Comparison of ENCODE assay signal across 8 cellular contexts in the genomic region with DNA sequence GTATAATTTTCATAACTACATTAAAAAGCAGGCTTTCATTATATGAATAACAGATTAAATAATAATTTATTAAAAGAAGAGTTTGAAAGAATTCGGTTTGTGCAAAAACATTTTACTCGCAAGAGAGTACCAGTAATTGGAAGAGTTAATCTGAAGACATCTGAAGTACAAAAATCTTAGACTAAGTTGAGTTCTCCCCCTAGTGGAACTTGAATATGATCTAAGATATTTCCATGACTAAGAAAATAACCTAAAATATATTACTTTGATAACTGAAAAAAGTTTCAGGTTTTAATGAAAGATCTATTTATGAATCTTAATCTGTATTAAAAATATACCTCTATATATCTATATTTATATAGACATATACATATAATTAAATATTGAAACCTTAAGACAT.
DNase-seq lines count a peak whose midpoint lies in the region; ATAC-seq, FAIRE-seq and TF ChIP-seq lines count a peak whose summit lies in the region.

No MANE protein-coding gene starts in this region.

- TF ChIP-seq RAD21 in A549 (conservative IDR thresholded peaks at IDR 0.05 in 1 of 2, IDR thresholded peaks at IDR 0.05 in 1 of 2), result peak; percentile 36 to 50; a peak in 4 of 5 replicates

- no peaks in the 10 kb centered on the region for H3K36me3 ChIP-seq in endothelial cell of umbilical vein (ENCODE audit: control insufficient read depth in 2 of 2, extremely low read depth in 1 of 2, insufficient read depth in 2 of 2, low read length in 2 of 2)
- H3K36me3 ChIP-seq in upper lobe of right lung, result no peaks in the 10 kb centered on the region

- H3K4me3 ChIP-seq in A549 (no peak overlapping the region), endothelial cell of umbilical vein (replicated peaks in 1 of 3; ENCODE audit: insufficient read depth in 1 of 3, low read depth in 1 of 3, low read length in 3 of 3) (no peak overlapping the region), upper lobe of right lung (no peak overlapping the region)

- FAIRE-seq in A549 (lab: Jason Lieb, UNC), result no peak
- no peak for FAIRE-seq in endothelial cell of umbilical vein (lab: Jason Lieb, UNC)

- H3K9ac ChIP-seq in endothelial cell of umbilical vein (replicated peaks; ENCODE audit: extremely low read depth, insufficient read depth, low read length), result no peak overlapping the region

- intact Hi-C loops in endothelial cell of umbilical vein (cut with micrococcal nuclease) (loop anchor here (1.0 to 5.0 kb wide), 2 partner anchors 289 to 602 kb away; no protein-coding TSS in a partner anchor), upper lobe of right lung (cut with DNase I) (no loop called here)

- no peak overlapping the region for H3K27ac ChIP-seq in A549
- no peak overlapping the region for H3K27ac ChIP-seq in endothelial cell of umbilical vein (ENCODE audit: insufficient read depth, low read depth, low read length)
- H3K27ac ChIP-seq in upper lobe of right lung, result no peak overlapping the region

- H3K9me3 ChIP-seq in A549 (no peaks in the 10 kb centered on the region), endothelial cell of umbilical vein (replicated peaks; ENCODE audit: control insufficient read depth, insufficient read depth, low read length) (no peaks in the 10 kb centered on the region), upper lobe of right lung (no peaks in the 10 kb centered on the region)

- dilution Hi-C loops in endothelial cell of umbilical vein (cut with MboI; ENCODE audit: extremely low pct_ligation_motif_present, low sequenced_read_pairs), result no loop called here

- CTCF ChIA-PET in A549 (lab: Yijun Ruan, JAX), result no interaction called here
- CTCF ChIA-PET in endothelial cell of umbilical vein (lab: Charles Lee), result interaction anchor here (0.9 to 5.5 kb wide), 3 partner anchors 281 to 289 kb away, joined by 4 to 62 read pairs (median 29); no protein-coding TSS in a partner anchor

- H3K79me2 ChIP-seq in endothelial cell of umbilical vein (ENCODE audit: control insufficient read depth, insufficient read depth, low read length), result no peaks in the 10 kb centered on the region

- 36% methylated on average over 2 of the region's 2 CpGs for WGBS in A549 (ENCODE audit: missing lambda C conversion rate)

- no peaks in the 10 kb centered on the region for H4K20me1 ChIP-seq in endothelial cell of umbilical vein (replicated peaks; ENCODE audit: control insufficient read depth, extremely low read depth, insufficient read depth, low read length)

- ATAC-seq in A549, result no peak
- no peak for ATAC-seq in upper lobe of right lung
- no peak for ATAC-seq in GM21786 (IDR thresholded peaks at IDR 0.05; ENCODE audit: unreplicated experiment)

- no peak overlapping the region for H2AFZ ChIP-seq in endothelial cell of umbilical vein (ENCODE audit: low read depth, low read length)

- DNase-seq in A549 (ENCODE audit: low read depth in 1 of 2, low spot score in 1 of 2) (peak; percentile 2 to 27), GM13976 (ENCODE audit: low spot score) (peak; percentile 42), NCI-H2171 treated with DMSO at 0.1 percent for 48 hours (lab: John Stamatoyannopoulos, UW) (peak; percentile 44), endothelial cell of umbilical vein (ENCODE audit: low read depth, low spot score) (peak; percentile 24), upper lobe of right lung (no peak), A172 (ENCODE audit: low spot score) (no peak)
- no peak for DNase-seq in effector CD8-positive, alpha-beta T cell (lab: John Stamatoyannopoulos, UW)

- POLR2A ChIA-PET in A549 (lab: Yijun Ruan, JAX) (no interaction called here), endothelial cell of umbilical vein (lab: Charles Lee) (no interaction called here)

- H3K27me3 ChIP-seq in endothelial cell of umbilical vein (ENCODE audit: control insufficient read depth in 2 of 2, insufficient read depth in 2 of 2, low read length in 2 of 2), result no peaks in the 10 kb centered on the region
- H3K27me3 ChIP-seq in upper lobe of right lung, result no peaks in the 10 kb centered on the region

- TF ChIP-seq CTCF in A549 (IDR thresholded peaks at IDR 0.05), result peak; percentile 46
- peak; percentile 49 for TF ChIP-seq CTCF in GM13976 (IDR thresholded peaks at IDR 0.05; ENCODE audit: borderline replicate concordance, control extremely low read depth, extremely low read depth, insufficient read depth, missing control alignments)
- peak; percentile 9 to 24 for TF ChIP-seq CTCF in endothelial cell of umbilical vein (IDR thresholded peaks at IDR 0.05; ENCODE audit: extremely low read depth in 1 of 2, insufficient read depth in 1 of 2, low read depth in 1 of 2, low read length in 2 of 2)
- TF ChIP-seq CTCF in upper lobe of right lung (IDR thresholded peaks at IDR 0.05), result peak; percentile 38

- no peak for TF ChIP-seq EP300 in A549 (IDR thresholded peaks at IDR 0.05)

- H3K4me2 ChIP-seq in A549 (no peak overlapping the region), endothelial cell of umbilical vein (ENCODE audit: insufficient read depth, low read length) (no peak overlapping the region)

- TF ChIP-seq POLR2A in A549 (IDR thresholded peaks at IDR 0.05; ENCODE audit: low read length), result no peak
- TF ChIP-seq POLR2A in endothelial cell of umbilical vein (IDR thresholded peaks at IDR 0.05; ENCODE audit: low read depth, low read length), result no peak

- H3K4me1 ChIP-seq in A549 (no peaks in the 10 kb centered on the region), endothelial cell of umbilical vein (ENCODE audit: control insufficient read depth, extremely low read depth, insufficient read depth, low read length) (no peaks in the 10 kb centered on the region), upper lobe of right lung (no peaks in the 10 kb centered on the region)

- in situ Hi-C loops in GM13976 (cut with MboI; ENCODE audit: low sequenced_read_pairs, unreplicated experiment), result no loop called here

- no peaks in the 10 kb centered on the region for H3K9me1 ChIP-seq in endothelial cell of umbilical vein (replicated peaks; ENCODE audit: control insufficient read depth, extremely low read depth, insufficient read depth, low read length)

- no TSS peak for BruUV-seq in endothelial cell of umbilical vein (replicated peaks; lab: Mats Ljungman, UMichigan)

TF ChIP-seq in A549, 52 proteins besides CTCF, POLR2A, EP300 and RAD21:
- TF ChIP-seq, protein P1, sequence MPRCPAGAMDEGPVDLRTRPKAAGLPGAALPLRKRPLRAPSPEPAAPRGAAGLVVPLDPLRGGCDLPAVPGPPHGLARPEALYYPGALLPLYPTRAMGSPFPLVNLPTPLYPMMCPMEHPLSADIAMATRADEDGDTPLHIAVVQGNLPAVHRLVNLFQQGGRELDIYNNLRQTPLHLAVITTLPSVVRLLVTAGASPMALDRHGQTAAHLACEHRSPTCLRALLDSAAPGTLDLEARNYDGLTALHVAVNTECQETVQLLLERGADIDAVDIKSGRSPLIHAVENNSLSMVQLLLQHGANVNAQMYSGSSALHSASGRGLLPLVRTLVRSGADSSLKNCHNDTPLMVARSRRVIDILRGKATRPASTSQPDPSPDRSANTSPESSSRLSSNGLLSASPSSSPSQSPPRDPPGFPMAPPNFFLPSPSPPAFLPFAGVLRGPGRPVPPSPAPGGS (IDR thresholded peaks at IDR 0.05), result no peak
- TF ChIP-seq SMC3 (IDR thresholded peaks at IDR 0.05) (peak; percentile 27; the same call in 1 of the 3 replicates), FOSB (CRISPR knock-in tag; IDR thresholded peaks at IDR 0.05) (no peak), JUN (IDR thresholded peaks at IDR 0.05) (no peak), FOSL2 (IDR thresholded peaks at IDR 0.05) (no peak), FOSL2 (CRISPR knock-in tag; IDR thresholded peaks at IDR 0.05) (no peak)

TF ChIP-seq in endothelial cell of umbilical vein, 7 proteins besides CTCF, POLR2A, EP300 and RAD21:
- TF ChIP-seq GATA2 (IDR thresholded peaks at IDR 0.05; ENCODE audit: insufficient read depth, insufficient read length, low read depth, low read length) (no peak), JUN (IDR thresholded peaks at IDR 0.05; ENCODE audit: borderline replicate concordance, insufficient read depth, insufficient read length, low read depth) (no peak), MYC (IDR thresholded peaks at IDR 0.05; ENCODE audit: low read depth, low read length) (no peak), POLR2AphosphoS5 (IDR thresholded peaks at IDR 0.05; ENCODE audit: insufficient read depth, low read depth, low read length) (no peak), FOS (IDR thresholded peaks at IDR 0.05; ENCODE audit: borderline replicate concordance, insufficient read depth, low read length) (no peak), EZH2 (IDR thresholded peaks at IDR 0.05; ENCODE audit: borderline replicate concordance, low read depth, low read length, severe bottlenecking) (no peak)
- TF ChIP-seq, protein P2, sequence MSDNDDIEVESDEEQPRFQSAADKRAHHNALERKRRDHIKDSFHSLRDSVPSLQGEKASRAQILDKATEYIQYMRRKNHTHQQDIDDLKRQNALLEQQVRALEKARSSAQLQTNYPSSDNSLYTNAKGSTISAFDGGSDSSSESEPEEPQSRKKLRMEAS (IDR thresholded peaks at IDR 0.05; ENCODE audit: insufficient read depth, insufficient read length), result no peak

Comparison
In these comparisons a context has a peak if more than half of its experiments do, and no peak if none do; other contexts are left out.
1. DNase-seq: peak in A549 (2 of 2), GM13976 (single experiment), NCI-H2171 treated with DMSO at 0.1 percent for 48 hours (single experiment) and endothelial cell of umbilical vein (single experiment); none in upper lobe of right lung (single experiment), effector CD8-positive, alpha-beta T cell (single experiment) and A172 (single experiment).
2. Peak in every context shown above with its lines, with median percentiles within 50 percentile points of each other: CTCF ChIP-seq.